13 cellular contexts compared by ENCODE assay signal in the genomic region with DNA sequence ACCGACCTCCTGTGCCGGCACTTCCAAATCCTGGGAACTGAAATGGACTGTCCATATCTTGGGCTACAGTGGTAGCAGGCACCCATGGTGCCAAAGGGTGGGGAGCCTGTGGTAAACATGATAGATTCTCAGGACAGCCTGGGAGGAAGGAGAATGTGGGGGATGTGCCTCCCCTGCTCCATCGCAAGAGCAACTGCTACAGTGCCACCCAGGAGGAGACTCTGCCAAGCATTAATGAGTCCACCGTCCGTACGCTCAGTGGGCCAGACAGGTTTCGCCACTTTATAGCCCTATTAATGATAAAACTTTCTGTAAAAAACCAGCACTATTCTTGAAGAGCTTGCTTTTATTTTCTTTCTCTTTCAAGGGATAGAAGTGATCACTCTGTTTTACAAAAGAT.
"Had no signal": no experiment of that assay in that cellular context is flagged by ENCODE, and none has a peak within 500 bp of the region (broad histone marks: within the 10 kb centered on the region; RNA-seq: fewer than 3 reads in every experiment).

No MANE protein-coding gene starts in this region.

- H3K27me3 Mint-ChIP-seq: stimulated activated naive CD8-positive, alpha-beta T cell treated with anti-CD3 and anti-CD28 coated beads, Interleukin-15, Interleukin-2, amounts not matched to agents 100 ng/mL and 50 ng/mL, for 24 hours had no signal

- H3K9me3 Mint-ChIP-seq: endodermal cell; natural killer cell; stimulated activated naive CD8-positive, alpha-beta T cell treated with anti-CD3 and anti-CD28 coated beads, Interleukin-15, Interleukin-2, amounts not matched to agents 100 ng/mL and 50 ng/mL, for 24 hours had no signal

- H3K4me3 ChIP-seq: gastroesophageal sphincter, left lung, right atrium auricular region, smooth muscle cell, suprapubic skin had no signal

- DNase-seq: activated naive CD4-positive, alpha-beta T cell; endodermal cell; left lung; natural killer cell; T-helper 2 cell; trophoblast cell had no signal

- H3K4me1 Mint-ChIP-seq: natural killer cell had no signal

- H3K4me1 ChIP-seq: right atrium auricular region, suprapubic skin had no signal

- H3K27ac ChIP-seq: gastroesophageal sphincter, left lung, right atrium auricular region, suprapubic skin had no signal

- H3K9me3 ChIP-seq: gastroesophageal sphincter, left lung, right atrium auricular region, suprapubic skin had no signal

- H3K4me3 Mint-ChIP-seq: endodermal cell; natural killer cell; stimulated activated naive CD8-positive, alpha-beta T cell treated with anti-CD3 and anti-CD28 coated beads, Interleukin-15, Interleukin-2, amounts not matched to agents 100 ng/mL and 50 ng/mL, for 24 hours had no signal

- H3K36me3 Mint-ChIP-seq: natural killer cell had no signal

- H3K36me3 ChIP-seq: gastroesophageal sphincter, left lung, right atrium auricular region, suprapubic skin had no signal

- H3K27me3 ChIP-seq: gastroesophageal sphincter, left lung, right atrium auricular region, suprapubic skin had no signal

- ATAC-seq: activated CD4-positive, CD25-positive, alpha-beta regulatory T cell treated with anti-CD3 and anti-CD28 coated beads, Interleukin-2, amount 50 U/mL, for 24 hours; gastroesophageal sphincter; left lung; natural killer cell had no signal

- H3K27ac Mint-ChIP-seq: endodermal cell; natural killer cell; progenitor cell of endocrine pancreas; stimulated activated naive CD8-positive, alpha-beta T cell treated with anti-CD3 and anti-CD28 coated beads, Interleukin-15, Interleukin-2, amounts not matched to agents 100 ng/mL and 50 ng/mL, for 24 hours had no signal
